ENCODE assay signal across 30 cellular contexts in the genomic region with DNA sequence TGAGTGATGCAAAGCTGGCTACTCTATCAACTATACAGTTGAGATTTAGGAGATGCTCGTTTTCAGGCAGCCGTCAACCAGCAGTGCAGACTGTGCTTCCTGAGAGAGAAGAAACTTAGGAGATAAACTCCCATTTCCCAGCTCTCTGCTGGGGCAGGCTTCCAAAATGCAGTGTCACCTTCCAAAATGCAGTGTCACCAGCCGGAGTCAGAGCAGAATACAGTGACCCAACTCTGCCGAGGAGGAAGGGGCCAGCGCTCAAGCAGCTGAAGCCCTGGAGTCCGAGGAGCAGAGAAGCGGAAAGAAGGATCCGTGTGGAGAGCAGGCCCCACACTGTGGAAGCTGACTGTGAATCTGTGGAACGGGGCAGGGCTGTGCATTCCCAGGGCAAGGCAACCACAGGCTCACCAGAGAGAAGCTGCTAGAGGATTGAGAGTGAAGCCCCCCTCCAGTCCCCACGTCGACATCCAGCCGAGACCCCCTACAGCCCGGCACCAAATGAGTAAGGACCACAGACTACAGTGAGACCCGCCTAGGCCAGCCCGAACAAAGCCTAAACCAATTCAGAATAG. TPM values are rescaled to one million over a fixed set of nuclear protein-coding genes. Genes with fewer than 3 reads are reported as not detected.
"Had no signal": no experiment of that assay in that cellular context is flagged by ENCODE, and none has a peak within 500 bp of the region (broad histone marks: within the 10 kb centered on the region; RNA-seq: fewer than 3 reads in every experiment).

No MANE protein-coding gene starts in this region.

- DNase-seq: cortex of kidney; effector CD8-positive, alpha-beta T cell; gastrocnemius medialis; heart right ventricle; hypothalamus; islet precursor cell; natural killer cell; nucleus accumbens; pancreas; right lobe of liver; spleen; stimulated activated CD4-positive, alpha-beta T cell treated with anti-CD3 and anti-CD28 coated beads, Interleukin-2, amount 100 ng/mL, for 24 hours; stimulated activated CD4-positive, alpha-beta T cell treated with anti-CD3 and anti-CD28 coated beads, Interleukin-4, amount 100 ng/mL, for 4 hours; stimulated activated naive B cell treated with anti-CD40 and anti-IgM and Interleukin-4, amounts not matched to agents 10 μg/mL and 1 μg/mL and 100 μg/mL, for 72 hours; stimulated activated naive CD8-positive, alpha-beta T cell treated with anti-CD3 and anti-CD28 coated beads, Interleukin-15, amount 100 ng/mL, for 72 hours; testis; upper lobe of right lung had no signal

- ATAC-seq: esophagus mucosa; gastrocnemius medialis; left lobe of liver; natural killer cell; pancreas; right lobe of liver; stimulated activated naive B cell treated with anti-CD40 and anti-IgM and Interleukin-4, amounts not matched to agents 10 μg/mL and 1 μg/mL and 100 μg/mL, for 72 hours; stimulated activated naive CD8-positive, alpha-beta T cell treated with anti-CD3 and anti-CD28 coated beads, Interleukin-15, amount 100 ng/mL, for 72 hours had no signal

- H3K9me3 ChIP-seq: gastrocnemius medialis, pancreas, right lobe of liver, spleen, testis, upper lobe of right lung had no signal

- H3K27ac ChIP-seq: dorsolateral prefrontal cortex, gastrocnemius medialis, heart right ventricle, pancreas, right lobe of liver, spleen, testis, tibial nerve, upper lobe of right lung had no signal

- H3K36me3 ChIP-seq: gastrocnemius medialis, heart right ventricle, pancreas, right lobe of liver, spleen, tibial nerve, upper lobe of right lung had no signal

- FAIRE-seq: endometrium, pancreas had no signal

- H3K4me3 ChIP-seq: dorsolateral prefrontal cortex, gastrocnemius medialis, heart right ventricle, pancreas, right lobe of liver, spleen, testis, tibial nerve, upper lobe of right lung had no signal

- H3K27me3 ChIP-seq: pancreas, right lobe of liver, testis had no signal

- H3K4me1 ChIP-seq: gastrocnemius medialis, heart right ventricle, pancreas, right lobe of liver, spleen, testis, tibial nerve, upper lobe of right lung had no signal

RNA-seq across cellular contexts. Expression of gene KRTAP12-1, which starts 0.7 kb away (rescaled TPM):
- total RNA-seq: esophagus mucosa, fibroblast of villous mesenchyme, gastrocnemius medialis, heart right ventricle, left lobe of liver, mucosa of gallbladder, myocyte, natural killer cell, neural crest cell, pancreas, progenitor cell of endocrine pancreas, right lobe of liver, skeletal muscle tissue, spleen, subcutaneous adipose tissue, testis, tibial nerve, upper lobe of right lung had no signal
- polyA plus RNA-seq: heart right ventricle, pancreas, spleen had no signal

RNA-seq across cellular contexts. Expression of gene KRTAP10-12, which starts 14.3 kb away (rescaled TPM):
- total RNA-seq: dorsolateral prefrontal cortex, esophagus mucosa, fibroblast of villous mesenchyme, gastrocnemius medialis, heart right ventricle, left lobe of liver, mucosa of gallbladder, myocyte, natural killer cell, neural crest cell, pancreas, progenitor cell of endocrine pancreas, right lobe of liver, skeletal muscle tissue, spleen, subcutaneous adipose tissue, testis, tibial nerve, upper lobe of right lung had no signal
- polyA plus RNA-seq: heart right ventricle, pancreas, spleen had no signal

RNA-seq across cellular contexts. Expression of gene KRTAP12-2, which starts 15.9 kb away (rescaled TPM):
- total RNA-seq: dorsolateral prefrontal cortex, esophagus mucosa, fibroblast of villous mesenchyme, gastrocnemius medialis, heart right ventricle, left lobe of liver, mucosa of gallbladder, myocyte, natural killer cell, neural crest cell, pancreas, progenitor cell of endocrine pancreas, right lobe of liver, skeletal muscle tissue, spleen, subcutaneous adipose tissue, tibial nerve, upper lobe of right lung had no signal
- polyA plus RNA-seq: heart right ventricle, pancreas, spleen had no signal

RNA-seq across cellular contexts. Expression of gene KRTAP12-3, which starts 24.9 kb away (rescaled TPM):
- total RNA-seq: dorsolateral prefrontal cortex, esophagus mucosa, fibroblast of villous mesenchyme, gastrocnemius medialis, heart right ventricle, left lobe of liver, mucosa of gallbladder, myocyte, neural crest cell, pancreas, progenitor cell of endocrine pancreas, right lobe of liver, skeletal muscle tissue, spleen, subcutaneous adipose tissue, testis, tibial nerve, upper lobe of right lung had no signal
- polyA plus RNA-seq: heart right ventricle, pancreas, spleen had no signal

RNA-seq across cellular contexts. Expression of gene KRTAP12-4, which starts 28.2 kb away (rescaled TPM):
- total RNA-seq: dorsolateral prefrontal cortex, esophagus mucosa, fibroblast of villous mesenchyme, gastrocnemius medialis, heart right ventricle, left lobe of liver, lower leg skin, mucosa of gallbladder, myocyte, natural killer cell, neural crest cell, pancreas, progenitor cell of endocrine pancreas, right lobe of liver, skeletal muscle tissue, spleen, subcutaneous adipose tissue, testis, tibial nerve, upper lobe of right lung had no signal
- polyA plus RNA-seq: heart right ventricle, pancreas, spleen had no signal
